28 cellular contexts compared by ENCODE assay signal in genomic region chr20:33549229-33549628, GRCh38.
"Had no signal": no experiment of that assay in that cellular context is flagged by ENCODE, and none has a peak within 500 bp of the region (broad histone marks: within the 10 kb centered on the region; RNA-seq: fewer than 3 reads in every experiment).

No MANE protein-coding gene starts in this region.

- H3K27me3 Mint-ChIP-seq: activated CD4-positive, alpha-beta T cell treated with anti-CD3 and anti-CD28 coated beads, Interleukin-2, amount 10 ng/mL, durations not matched to agents 24 days and 14 days; activated CD8-positive, alpha-beta T cell treated with anti-CD3 and anti-CD28 coated beads for 36 hours; activated naive CD4-positive, alpha-beta T cell treated with anti-CD3 and anti-CD28 coated beads, Interleukin-2, amount 50 U/mL, for 24 hours; activated naive CD8-positive, alpha-beta T cell treated with anti-CD3 and anti-CD28 coated beads, Interleukin-2, amount 10 ng/mL, durations not matched to agents 7 days and 5 days; activated T-cell treated with anti-CD3 and anti-CD28 coated beads, Interleukin-2, amount 50 U/mL, for 24 hours had no signal

- H3K27ac ChIP-seq: body of pancreas, breast epithelium, coronary artery, SJCRH30, SK-N-MC had no signal

- H3K9me3 Mint-ChIP-seq: activated CD4-positive, alpha-beta T cell treated with anti-CD3 and anti-CD28 coated beads, Interleukin-2, amount 10 ng/mL, durations not matched to agents 24 days and 14 days; activated CD8-positive, alpha-beta T cell treated with anti-CD3 and anti-CD28 coated beads for 36 hours; activated naive CD4-positive, alpha-beta T cell treated with anti-CD3 and anti-CD28 coated beads, Interleukin-2, amount 50 U/mL, for 24 hours; activated naive CD8-positive, alpha-beta T cell treated with anti-CD3 and anti-CD28 coated beads, Interleukin-2, amount 10 ng/mL, durations not matched to agents 7 days and 5 days; activated T-cell treated with anti-CD3 and anti-CD28 coated beads, Interleukin-2, amount 50 U/mL, for 24 hours; activated T-helper 2 cell treated with anti-CD3 and anti-CD28 coated beads, Interferon-gamma antibody, Interleukin-2, Interleukin-4, amounts not matched to agents 10 μg/mL and 5 μg/mL and 100 μg/mL, durations not matched to agents 14 hours and 24 hours and 36 hours had no signal

- H3K4me3 Mint-ChIP-seq: activated CD4-positive, alpha-beta T cell treated with anti-CD3 and anti-CD28 coated beads, Interleukin-2, amount 10 ng/mL, durations not matched to agents 24 days and 14 days; activated CD8-positive, alpha-beta T cell treated with anti-CD3 and anti-CD28 coated beads for 36 hours; activated naive CD4-positive, alpha-beta T cell treated with anti-CD3 and anti-CD28 coated beads, Interleukin-2, amount 50 U/mL, for 24 hours; activated naive CD8-positive, alpha-beta T cell treated with anti-CD3 and anti-CD28 coated beads, Interleukin-2, amount 10 ng/mL, durations not matched to agents 7 days and 5 days; activated T-cell treated with anti-CD3 and anti-CD28 coated beads, Interleukin-2, amount 50 U/mL, for 24 hours had no signal

- H3K27ac Mint-ChIP-seq: activated CD4-positive, alpha-beta T cell treated with anti-CD3 and anti-CD28 coated beads, Interleukin-2, amount 10 ng/mL, durations not matched to agents 24 days and 14 days; activated CD8-positive, alpha-beta T cell treated with anti-CD3 and anti-CD28 coated beads for 36 hours; activated naive CD4-positive, alpha-beta T cell treated with anti-CD3 and anti-CD28 coated beads, Interleukin-2, amount 50 U/mL, for 24 hours; activated naive CD8-positive, alpha-beta T cell treated with anti-CD3 and anti-CD28 coated beads, Interleukin-2, amount 10 ng/mL, durations not matched to agents 7 days and 5 days; activated T-cell treated with anti-CD3 and anti-CD28 coated beads, Interleukin-2, amount 50 U/mL, for 24 hours; activated T-helper 2 cell treated with anti-CD3 and anti-CD28 coated beads, Interferon-gamma antibody, Interleukin-2, Interleukin-4, amounts not matched to agents 10 μg/mL and 5 μg/mL and 100 μg/mL, durations not matched to agents 14 hours and 24 hours and 36 hours had no signal

- ATAC-seq: activated CD8-positive, alpha-beta T cell treated with anti-CD3 and anti-CD28 coated beads for 36 hours; body of pancreas had no signal

- DNase-seq: activated CD4-positive, alpha-beta T cell treated with anti-CD3 and anti-CD28 coated beads, Interleukin-2, amount 10 ng/mL, durations not matched to agents 24 days and 14 days; activated CD4-positive, alpha-beta T cell treated with anti-CD3 and anti-CD28 coated beads, Interleukin-2, amount 50 U/mL, for 4 hours; activated CD8-positive, alpha-beta T cell treated with anti-CD3 and anti-CD28 coated beads for 36 hours; activated gamma-delta T cell; activated naive CD4-positive, alpha-beta T cell treated with Interleukin-2 at 50 U/mL for 16 hours; activated naive CD8-positive, alpha-beta T cell treated with anti-CD3 and anti-CD28 coated beads, Interleukin-2, amount 10 ng/mL, durations not matched to agents 7 days and 5 days; activated T-cell treated with anti-CD3 and anti-CD28 coated beads, Interleukin-2, amount 50 U/mL, for 24 hours; body of pancreas; Kasumi-1; KBM-7; MG63; NCI-H1048; NCI-H1436 treated with DMSO at 0.1 percent for 48 hours; NCI-H1694 treated with DMSO at 0.1 percent for 48 hours; NCI-H2029; NCI-H2107; NCI-H510A; NCI-H526; SHP77; SJCRH30; T-helper 1 cell; T-helper 2 cell; T-helper 9 cell had no signal
